ENCODE assay signal across 7 cellular contexts in genomic region chr2:37654932-37655331, GRCh38. TPM values are rescaled to one million over a fixed set of nuclear protein-coding genes. Genes with fewer than 3 reads are reported as not detected.
A peak's percentile ranks its signal among the peaks of the same experiment; 100 is the strongest.
DNase-seq lines count a peak whose midpoint lies in the region; ATAC-seq, FAIRE-seq and TF ChIP-seq lines count a peak whose summit lies in the region.

No MANE protein-coding gene starts in this region.

- no peaks in the 10 kb centered on the region for H3K9me3 ChIP-seq in Peyer's patch
- no peaks in the 10 kb centered on the region for H3K9me3 ChIP-seq in pancreas
- H3K9me3 ChIP-seq in aorta (ENCODE audit: control insufficient read depth, low read length), result no peaks in the 10 kb centered on the region

- DNase-seq in Peyer's patch, result peak in 1 of 3 donors; percentile 60
- DNase-seq in left ventricle myocardium superior, result no peak
- no peak for DNase-seq in pancreas
- no peak for DNase-seq in aorta
- DNase-seq in GDM1 (lab: John Stamatoyannopoulos, UW), result no peak

- FAIRE-seq in pancreas (lab: Jason Lieb, UNC), result no peak

- H3K27ac ChIP-seq in Peyer's patch, result peak overlapping the region in 3 of 4 donors; percentile 52 to 74 (median 64)
- no peak overlapping the region for H3K27ac ChIP-seq in pancreas
- peak overlapping the region in 1 of 2 donors; percentile 16 for H3K27ac ChIP-seq in aorta (ENCODE audit: low read depth in 1 of 2, low read length in 2 of 2)

- H3K27me3 ChIP-seq in Peyer's patch (no peaks in the 10 kb centered on the region), pancreas (no peaks in the 10 kb centered on the region), aorta (ENCODE audit: control insufficient read depth in 1 of 2, insufficient read depth in 2 of 2, low read length in 1 of 2) (no peaks in the 10 kb centered on the region)

- TF ChIP-seq POLR2A in Peyer's patch (IDR thresholded peaks at IDR 0.05), result no peak

- 84 to 86% methylated on average over 4 of the region's 4 CpGs for WGBS in pancreas, 2 donors
- WGBS in aorta, 2 donors, result 37 to 51% methylated on average over 4 of the region's 4 CpGs

- H3K4me1 ChIP-seq in Peyer's patch, result peaks cover 0 to 31% (median 17%) of the 10 kb centered on the region in 4 donors
- H3K4me1 ChIP-seq in pancreas, result peaks cover 5 to 25% (median 8%) of the 10 kb centered on the region in 3 donors
- peaks cover 6 to 24% of the 10 kb centered on the region in 2 donors for H3K4me1 ChIP-seq in aorta (ENCODE audit: control insufficient read depth in 1 of 2, insufficient read depth in 2 of 2, low read length in 2 of 2)

- intact Hi-C loops in left ventricle myocardium superior (cut with micrococcal nuclease), result no loop called here
- intact Hi-C loops in pancreas (cut with DNase I), result no loop called here
- intact Hi-C loops in aorta (cut with DNase I), result no loop called here

- H3K4me3 ChIP-seq in Peyer's patch (no peak overlapping the region), pancreas (no peak overlapping the region), aorta (ENCODE audit: low read length in 2 of 2) (no peak overlapping the region)

- H3K36me3 ChIP-seq in Peyer's patch, result no peaks in the 10 kb centered on the region
- H3K36me3 ChIP-seq in pancreas, result no peaks in the 10 kb centered on the region
- H3K36me3 ChIP-seq in aorta (ENCODE audit: control insufficient read depth in 1 of 2, insufficient read depth in 2 of 2, low read length in 1 of 2), result no peaks in the 10 kb centered on the region

- ATAC-seq in GM19035 (IDR thresholded peaks at IDR 0.05; ENCODE audit: unreplicated experiment) (peak; percentile 79), HG02759 (IDR thresholded peaks at IDR 0.05; ENCODE audit: unreplicated experiment) (peak; percentile 67), left ventricle myocardium superior (peak; percentile 75), pancreas (no peak), aorta (ENCODE audit: low FRiP score) (no peak)

- no peak for TF ChIP-seq CTCF in Peyer's patch (IDR thresholded peaks at IDR 0.05)
- TF ChIP-seq CTCF in pancreas (IDR thresholded peaks at IDR 0.05), result no peak

RNA-seq across cellular contexts. Expression of gene CDC42EP3, which starts 16.5 kb away (rescaled TPM):
- 1 to 10 TPM; 7.0 to 9.5 (median 7.6) TPM for total RNA-seq in Peyer's patch
- total RNA-seq in left ventricle myocardium superior, result 89.5 TPM
- total RNA-seq in pancreas, result 10 to 100 TPM in 2 of 6 donors, 1 to 10 TPM in 4; 3.5 to 11.9 (median 6.4) TPM
- polyA plus RNA-seq in pancreas, result 1 to 10 TPM; 3.6 to 8.5 TPM
- 10 to 100 TPM; 56.5 to 94.8 TPM for total RNA-seq in aorta
- polyA plus RNA-seq in aorta, result 10 to 100 TPM; 12.6 to 26.5 TPM

Comparison
In these comparisons a context has a peak if more than half of its experiments do, and no peak if none do; other contexts are left out.
1. ATAC-seq: peak in GM19035 (single experiment), HG02759 (single experiment) and left ventricle myocardium superior (single experiment); none in pancreas (0 of 4) and aorta (single experiment).
2. H3K27ac ChIP-seq: peak in Peyer's patch (3 of 4); none in pancreas (0 of 4).